2 cellular contexts compared by ENCODE assay signal in the genomic region with DNA sequence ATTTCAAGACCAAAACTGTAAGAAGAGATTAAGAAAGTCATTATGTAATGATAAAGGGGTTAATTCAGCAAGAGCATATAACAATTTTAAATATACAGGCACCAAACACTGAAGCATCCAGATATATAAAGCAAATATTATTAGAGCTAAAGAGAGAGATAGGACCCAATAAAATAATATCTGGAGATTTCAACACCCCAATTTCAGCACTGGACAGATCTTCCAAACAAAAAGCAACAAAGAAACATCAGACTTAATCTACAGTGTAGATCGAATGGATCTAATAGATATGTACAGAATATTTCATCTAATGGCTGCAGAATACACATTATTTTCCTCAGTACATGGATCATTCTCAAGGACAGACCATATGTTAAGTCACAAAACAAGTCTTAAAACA.
A peak's percentile ranks its signal among the peaks of the same experiment; 100 is the strongest.
TF ChIP-seq lines count a peak whose summit lies in the region.

No MANE protein-coding gene starts in this region.

TF ChIP-seq in A549, 52 proteins besides CTCF, POLR2A, EP300 and RAD21:
- TF ChIP-seq REST (IDR thresholded peaks at IDR 0.05) (peak; percentile 78; the same call in 1 of the 2 replicates), JUN (IDR thresholded peaks at IDR 0.05) (no peak), EHMT2 (IDR thresholded peaks at IDR 0.05; ENCODE audit: low read depth) (no peak)

TF ChIP-seq in GM23338, 12 proteins besides CTCF, POLR2A, EP300 and RAD21 (continued from another document):
- TF ChIP-seq ETS1 (IDR thresholded peaks at IDR 0.05): no peak
